Comparison of ENCODE assay signal across 1 cellular context in genomic region chr2:85702172-85702571, GRCh38.
A peak's percentile ranks its signal among the peaks of the same experiment; 100 is the strongest.
TF ChIP-seq lines count a peak whose summit lies in the region.

No MANE protein-coding gene starts in this region.

TF ChIP-seq in SK-N-SH, 30 proteins besides CTCF, POLR2A, EP300 and RAD21 (continued from another document):
- TF ChIP-seq, protein P1, sequence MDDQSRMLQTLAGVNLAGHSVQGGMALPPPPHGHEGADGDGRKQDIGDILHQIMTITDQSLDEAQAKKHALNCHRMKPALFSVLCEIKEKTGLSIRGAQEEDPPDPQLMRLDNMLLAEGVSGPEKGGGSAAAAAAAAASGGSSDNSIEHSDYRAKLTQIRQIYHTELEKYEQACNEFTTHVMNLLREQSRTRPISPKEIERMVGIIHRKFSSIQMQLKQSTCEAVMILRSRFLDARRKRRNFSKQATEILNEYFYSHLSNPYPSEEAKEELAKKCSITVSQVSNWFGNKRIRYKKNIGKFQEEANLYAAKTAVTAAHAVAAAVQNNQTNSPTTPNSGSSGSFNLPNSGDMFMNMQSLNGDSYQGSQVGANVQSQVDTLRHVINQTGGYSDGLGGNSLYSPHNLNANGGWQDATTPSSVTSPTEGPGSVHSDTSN (IDR thresholded peaks at IDR 0.05), result peak; percentile 18; the same call in 1 of the 2 replicates
- TF ChIP-seq POLR2AphosphoS5 (IDR thresholded peaks at IDR 0.05; ENCODE audit: low read depth, low read length) (peak; percentile 22; the same call in 1 of the 2 replicates), JUND (IDR thresholded peaks at IDR 0.05) (peak; percentile 92), TCF12 (IDR thresholded peaks at IDR 0.05) (peak; percentile 91), RCOR1 (IDR thresholded peaks at IDR 0.05; ENCODE audit: low read length) (no peak), EZH2phosphoT487 (IDR thresholded peaks at IDR 0.05; ENCODE audit: borderline replicate concordance, low read depth) (no peak), NFIC (IDR thresholded peaks at IDR 0.05; ENCODE audit: borderline replicate concordance) (peak; percentile 37)
